ENCODE assay signal across 18 cellular contexts in genomic region chr10:3671431-3671955, GRCh38.
"Had no signal": no experiment of that assay in that cellular context is flagged by ENCODE, and none has a peak within 500 bp of the region (broad histone marks: within the 10 kb centered on the region; RNA-seq: fewer than 3 reads in every experiment).

No MANE protein-coding gene starts in this region.

- DNase-seq: activated CD4-positive, alpha-beta T cell treated with anti-CD3 and anti-CD28 coated beads, Interleukin-2, amount 50 U/mL, for 48 hours; activated CD4-positive, CD25-positive, alpha-beta regulatory T cell treated with anti-CD3 and anti-CD28 coated beads, Interleukin-2, amount 50 U/mL, for 72 hours; activated CD8-positive, alpha-beta memory T cell treated with anti-CD3 and anti-CD28 coated beads, Interleukin-2, amount 10 ng/mL, durations not matched to agents 7 days and 5 days; activated naive CD4-positive, alpha-beta T cell treated with anti-CD3 and anti-CD28 coated beads, Interleukin-2, amount 50 U/mL, for 16 hours; activated T-cell treated with anti-CD3 and anti-CD28 coated beads, Interleukin-2, amount 50 U/mL, for 1 hour; dorsolateral prefrontal cortex; kidney; left lung; mammary epithelial cell; mucosa of descending colon; naive thymus-derived CD4-positive, alpha-beta T cell; posterior cingulate gyrus; stimulated activated CD4-positive, alpha-beta T cell treated with anti-CD3 and anti-CD28 coated beads, Interleukin-4, amount 100 ng/mL, for 4 hours; stimulated activated CD8-positive, alpha-beta memory T cell treated with anti-CD3 and anti-CD28 coated beads, Interleukin-4, amount 100 ng/mL, for 48 hours; stimulated activated naive CD4-positive, alpha-beta T cell treated with Interleukin-2 at 50 U/mL for 16 hours; T-helper 9 cell; transverse colon had no signal

- H3K4me3 ChIP-seq: dorsolateral prefrontal cortex, left lung, mucosa of descending colon, skin epidermis, transverse colon had no signal

- H3K27me3 ChIP-seq: dorsolateral prefrontal cortex, left lung, transverse colon had no signal

- H3K36me3 ChIP-seq: left lung, transverse colon had no signal

- H3K4me1 ChIP-seq: transverse colon had no signal

- ATAC-seq: activated CD8-positive, alpha-beta memory T cell treated with anti-CD3 and anti-CD28 coated beads, Interleukin-2, amount 10 ng/mL, durations not matched to agents 7 days and 5 days; left lung; mucosa of descending colon; naive thymus-derived CD4-positive, alpha-beta T cell had no signal

- H3K9me3 ChIP-seq: left lung, mucosa of descending colon, transverse colon had no signal

- H3K27ac ChIP-seq: dorsolateral prefrontal cortex, skin epidermis, transverse colon had no signal
